Comparison of ENCODE assay signal across 28 cellular contexts in genomic region chr20:53406580-53406979, GRCh38.
DNase-seq lines count a peak whose midpoint lies in the region; ATAC-seq, FAIRE-seq and TF ChIP-seq lines count a peak whose summit lies in the region.
"Had no signal": no experiment of that assay in that cellular context is flagged by ENCODE, and none has a peak within 500 bp of the region (broad histone marks: within the 10 kb centered on the region; RNA-seq: fewer than 3 reads in every experiment).

No MANE protein-coding gene starts in this region.

- H2AK5ac ChIP-seq in neuronal stem cell (ENCODE audit: low read depth, low read length): no peak overlapping the region

- H3K27ac Mint-ChIP-seq in T-helper 17 cell: peak overlapping the region; percentile 30
- no peak overlapping the region for H3K27ac Mint-ChIP-seq in WTC11
- H3K27ac Mint-ChIP-seq: CD14-positive monocyte; CD4-positive, alpha-beta memory T cell; CD4-positive, CD25-positive, alpha-beta regulatory T cell; CD8-positive, alpha-beta memory T cell had no signal

- no peak overlapping the region for H3K4me2 ChIP-seq in neuronal stem cell (ENCODE audit: insufficient read depth, low read length, poor library complexity, severe bottlenecking)
- H3K4me2 ChIP-seq: BLaER1 had no signal

- no peak overlapping the region for H3K9ac ChIP-seq in neuronal stem cell (ENCODE audit: low read depth, low read length, poor library complexity)
- H3K9ac ChIP-seq: BLaER1 had no signal

- H3K4me1 ChIP-seq in neuronal stem cell (ENCODE audit: control insufficient read depth in 2 of 2, insufficient read depth in 1 of 2, low read depth in 1 of 2, low read length in 2 of 2): peaks cover 4 to 8% of the 10 kb centered on the region in 2 donors
- H3K4me1 ChIP-seq: BE2C, BLaER1 had no signal

- H3K23ac ChIP-seq in neuronal stem cell (ENCODE audit: low read depth, low read length, poor library complexity): no peak overlapping the region

- no peak overlapping the region for H3K14ac ChIP-seq in neuronal stem cell (ENCODE audit: low read length)

- H3K4me1 Mint-ChIP-seq in T-helper 17 cell (peaks cover 8% of the 10 kb centered on the region), WTC11 (no peaks in the 10 kb centered on the region)

- H4K91ac ChIP-seq in neuronal stem cell (ENCODE audit: low read depth, low read length, poor library complexity): no peak overlapping the region

- peaks cover 12% of the 10 kb centered on the region for H3K9me3 Mint-ChIP-seq in WTC11

- FAIRE-seq in HTR-8/SVneo (lab: Jason Lieb, UNC): peak; percentile 69
- FAIRE-seq in urothelium cell line (lab: Jason Lieb, UNC): peak; percentile 71
- FAIRE-seq: A204.1, GM12878, GM12892, GM18507 had no signal

- no peak for DNase-seq in HTR-8/SVneo (ENCODE audit: insufficient read length, low spot score)
- no peak for DNase-seq in T-helper 17 cell
- no peak for DNase-seq in WTC11 (ENCODE audit: low spot score)
- DNase-seq in urothelium cell line (ENCODE audit: low spot score): no peak
- DNase-seq in neuronal stem cell (ENCODE audit: low spot score): no peak
- no peak for DNase-seq in LoVo (ENCODE audit: low spot score)
- DNase-seq: 8988T; ACHN; BE2C; C1 segment of cervical spinal cord; CD4-positive, alpha-beta memory T cell; CD4-positive, CD25-positive, alpha-beta regulatory T cell; CD8-positive, alpha-beta memory T cell; COR-L47; DMS 273 treated with DMSO at 0.1 percent for 48 hours; DMS153; DMS53; DMS79; DND-41; EL; GDM1 had no signal

- POLR2A ChIA-PET in WTC11 (lab: Charles Lee): no interaction called here

- no peaks in the 10 kb centered on the region for H3K36me3 ChIP-seq in neuronal stem cell (replicated peaks in 1 of 2; ENCODE audit: control insufficient read depth in 2 of 2, insufficient read depth in 2 of 2, low read length in 2 of 2)
- H3K36me3 ChIP-seq: BE2C, BLaER1 had no signal

- no peak overlapping the region for H4K8ac ChIP-seq in neuronal stem cell (ENCODE audit: low read depth, low read length)

- H3K4me3 ChIP-seq in neuronal stem cell (ENCODE audit: low read length in 2 of 2): no peak overlapping the region
- H3K4me3 ChIP-seq: BLaER1, GM12878 had no signal

- H3K9me3 ChIP-seq in T-helper 17 cell (ENCODE audit: control insufficient read depth, low read length, poor library complexity, severe bottlenecking): no peaks in the 10 kb centered on the region
- peaks cover 0 to 3% of the 10 kb centered on the region in 2 donors for H3K9me3 ChIP-seq in neuronal stem cell (replicated peaks in 1 of 2; ENCODE audit: control insufficient read depth in 2 of 2, insufficient read depth in 1 of 2, low read depth in 1 of 2, low read length in 2 of 2)
- H3K9me3 ChIP-seq: BLaER1 had no signal

- H3K27me3 Mint-ChIP-seq in T-helper 17 cell (no peaks in the 10 kb centered on the region), WTC11 (ENCODE audit: low read depth) (no peaks in the 10 kb centered on the region)

- no peak overlapping the region for H3K4me3 Mint-ChIP-seq in T-helper 17 cell
- H3K4me3 Mint-ChIP-seq in WTC11: no peak overlapping the region
- H3K4me3 Mint-ChIP-seq: CD14-positive monocyte; CD4-positive, alpha-beta memory T cell; CD4-positive, CD25-positive, alpha-beta regulatory T cell; CD8-positive, alpha-beta memory T cell had no signal

- no peaks in the 10 kb centered on the region for H3K79me1 ChIP-seq in neuronal stem cell (ENCODE audit: low read depth, low read length)

- ATAC-seq in T-helper 17 cell (no peak), WTC11 (no peak), HG03175 (IDR thresholded peaks at IDR 0.05; ENCODE audit: unreplicated experiment) (no peak)
- ATAC-seq: GM12878 had no signal

- H3K27me3 ChIP-seq in neuronal stem cell (ENCODE audit: control insufficient read depth in 3 of 3, insufficient read depth in 3 of 3, low read depth in 1 of 3, low read length in 3 of 3): no peaks in the 10 kb centered on the region
- H3K27me3 ChIP-seq: BE2C, BLaER1 had no signal

- no peak overlapping the region for H2BK15ac ChIP-seq in neuronal stem cell (ENCODE audit: low read length)

- no peak for TF ChIP-seq CTCF in WTC11 (IDR thresholded peaks at IDR 0.05)

- H2BK5ac ChIP-seq in neuronal stem cell (ENCODE audit: low read length): no peak overlapping the region

- H2AFZ ChIP-seq in neuronal stem cell (ENCODE audit: low read length): no peak overlapping the region

- no peak overlapping the region for H3K27ac ChIP-seq in neuronal stem cell (replicated peaks; ENCODE audit: low read length)
- H3K27ac ChIP-seq: BLaER1 had no signal

- no peak overlapping the region for H2BK120ac ChIP-seq in neuronal stem cell (ENCODE audit: low read depth, low read length)

- H3K36me3 Mint-ChIP-seq in T-helper 17 cell (ENCODE audit: low read depth) (no peaks in the 10 kb centered on the region), WTC11 (no peaks in the 10 kb centered on the region)
- H3K36me3 Mint-ChIP-seq: CD14-positive monocyte; CD4-positive, CD25-positive, alpha-beta regulatory T cell had no signal

- no peak overlapping the region for H2BK12ac ChIP-seq in neuronal stem cell (ENCODE audit: low read length)

- CTCF ChIA-PET in WTC11 (lab: Charles Lee): no interaction called here

- WGBS in neuronal stem cell (ENCODE audit: extremely low coverage in 2 of 2, insufficient read length in 2 of 2, insufficient replicate concordance in 1 of 2), 2 donors: no CpG with 5 or more reads among the region's 3 CpGs

- H3K18ac ChIP-seq in neuronal stem cell (ENCODE audit: low read length): no peak overlapping the region

- no peak overlapping the region for H3K4ac ChIP-seq in neuronal stem cell (ENCODE audit: low read length)

TF ChIP-seq in WTC11, 78 proteins besides CTCF, POLR2A, EP300 and RAD21:
- TF ChIP-seq SMAD3 (CRISPR knock-in tag; IDR thresholded peaks at IDR 0.05; ENCODE audit: borderline replicate concordance): no peak
- TF ChIP-seq USF2 (CRISPR knock-in tag; IDR thresholded peaks at IDR 0.05): no peak
- TF ChIP-seq PRDM15 (CRISPR knock-in tag; IDR thresholded peaks at IDR 0.05): peak; percentile 82
- no peak for TF ChIP-seq NFE2L1 (CRISPR knock-in tag; IDR thresholded peaks at IDR 0.05)
